ENCODE assay signal across 10 cellular contexts in genomic region chr11:2382129-2382517, GRCh38. TPM values are rescaled to one million over a fixed set of nuclear protein-coding genes. Genes with fewer than 3 reads are reported as not detected.
DNase-seq lines count a peak whose midpoint lies in the region; ATAC-seq and TF ChIP-seq lines count a peak whose summit lies in the region.
"Had no signal": no experiment of that assay in that cellular context is flagged by ENCODE, and none has a peak within 500 bp of the region (broad histone marks: within the 10 kb centered on the region; RNA-seq: fewer than 3 reads in every experiment).

No MANE protein-coding gene starts in this region.

- no peak for ATAC-seq in activated naive CD4-positive, alpha-beta T cell treated with anti-CD3 and anti-CD28 coated beads, Interleukin-2, amount 50 U/mL, for 72 hours
- ATAC-seq in activated T-helper 17 cell treated with anti-CD3 and anti-CD28 coated beads, Interleukin-2, amount 50 U/mL, for 72 hours (replicated peaks): no peak

- peaks cover 0 to 4% of the 10 kb centered on the region in 2 donors for H3K36me3 Mint-ChIP-seq in activated naive CD4-positive, alpha-beta T cell treated with anti-CD3 and anti-CD28 coated beads, Interleukin-2, amount 50 U/mL, for 72 hours
- peaks cover 13% of the 10 kb centered on the region for H3K36me3 Mint-ChIP-seq in endodermal cell (ENCODE audit: low read depth)
- peaks cover 20% of the 10 kb centered on the region for H3K36me3 Mint-ChIP-seq in activated T-helper 17 cell treated with anti-CD3 and anti-CD28 coated beads, Interleukin-2, amount 50 U/mL, for 72 hours (ENCODE audit: low read depth)

- H3K4me3 ChIP-seq in endodermal cell (ENCODE audit: low read length) (no peak overlapping the region), muscle layer of duodenum (ENCODE audit: low read depth in 1 of 2, low read length in 2 of 2) (no peak overlapping the region), transverse colon (no peak overlapping the region)

- H3K9me3 ChIP-seq in endodermal cell (ENCODE audit: control insufficient read depth, low read length): no peaks in the 10 kb centered on the region
- H3K9me3 ChIP-seq in muscle layer of duodenum (ENCODE audit: control insufficient read depth in 1 of 2, low read length in 2 of 2): no peaks in the 10 kb centered on the region
- H3K9me3 ChIP-seq in transverse colon: no peaks in the 10 kb centered on the region
- H3K9me3 ChIP-seq: neutrophil had no signal

- peak overlapping the region; percentile 29 to 62 for H3K27ac Mint-ChIP-seq in activated naive CD4-positive, alpha-beta T cell treated with anti-CD3 and anti-CD28 coated beads, Interleukin-2, amount 50 U/mL, for 72 hours
- peak overlapping the region; percentile 68 for H3K27ac Mint-ChIP-seq in endodermal cell
- no peak overlapping the region for H3K27ac Mint-ChIP-seq in activated T-helper 17 cell treated with anti-CD3 and anti-CD28 coated beads, Interleukin-2, amount 50 U/mL, for 72 hours

- H3K27me3 ChIP-seq in endodermal cell (ENCODE audit: control insufficient read depth, insufficient read depth, low read length, poor library complexity, severe bottlenecking) (no peaks in the 10 kb centered on the region), muscle layer of duodenum (ENCODE audit: low read depth, low read length) (no peaks in the 10 kb centered on the region), transverse colon (no peaks in the 10 kb centered on the region)

- peaks cover 4% of the 10 kb centered on the region for H3K36me3 ChIP-seq in endodermal cell (ENCODE audit: control insufficient read depth, insufficient read depth, low read length)
- peaks cover 0 to 5% of the 10 kb centered on the region in 2 donors for H3K36me3 ChIP-seq in muscle layer of duodenum (ENCODE audit: control insufficient read depth in 1 of 2, insufficient read depth in 2 of 2, low read length in 2 of 2)
- H3K36me3 ChIP-seq in transverse colon: no peaks in the 10 kb centered on the region
- H3K36me3 ChIP-seq: neutrophil had no signal

- no peak for TF ChIP-seq EP300 in transverse colon (IDR thresholded peaks at IDR 0.05; ENCODE audit: low read depth)

- no peak overlapping the region for H3K27ac ChIP-seq in endodermal cell (ENCODE audit: low read depth, low read length)
- H3K27ac ChIP-seq in muscle layer of duodenum (ENCODE audit: low read length): peak overlapping the region; percentile 79
- H3K27ac ChIP-seq in transverse colon: peak overlapping the region; percentile 92 to 99 (median 96)
- H3K27ac ChIP-seq: neutrophil had no signal

- H3K9me3 Mint-ChIP-seq in activated naive CD4-positive, alpha-beta T cell treated with anti-CD3 and anti-CD28 coated beads, Interleukin-2, amount 50 U/mL, for 72 hours: no peaks in the 10 kb centered on the region
- H3K9me3 Mint-ChIP-seq in endodermal cell: no peaks in the 10 kb centered on the region
- no peaks in the 10 kb centered on the region for H3K9me3 Mint-ChIP-seq in activated T-helper 17 cell treated with anti-CD3 and anti-CD28 coated beads, Interleukin-2, amount 50 U/mL, for 72 hours

- no peak overlapping the region for H3K4me3 Mint-ChIP-seq in endodermal cell
- no peak overlapping the region for H3K4me3 Mint-ChIP-seq in activated T-helper 17 cell treated with anti-CD3 and anti-CD28 coated beads, Interleukin-2, amount 50 U/mL, for 72 hours

- no peaks in the 10 kb centered on the region for H3K27me3 Mint-ChIP-seq in endodermal cell (ENCODE audit: insufficient read depth)
- no peaks in the 10 kb centered on the region for H3K27me3 Mint-ChIP-seq in activated T-helper 17 cell treated with anti-CD3 and anti-CD28 coated beads, Interleukin-2, amount 50 U/mL, for 72 hours

- no peak overlapping the region for H3K9ac ChIP-seq in endodermal cell (ENCODE audit: extremely low read depth, low read length, poor library complexity, severe bottlenecking)

- in situ Hi-C loops in transverse colon (cut with MboI; ENCODE audit: low pct_ligation_motif_present in 1 of 4, low pct_unique_long_range_greater_than_20kb in 1 of 4, low sequenced_read_pairs in 3 of 4): no loop called here

- H3K4me1 ChIP-seq in endodermal cell (ENCODE audit: control insufficient read depth, insufficient read depth, low read length) (no peaks in the 10 kb centered on the region), muscle layer of duodenum (ENCODE audit: control insufficient read depth in 1 of 2, insufficient read depth in 2 of 2, low read length in 2 of 2) (peaks cover 30 to 80% of the 10 kb centered on the region in 2 donors), transverse colon (peaks cover 65 to 89% (median 82%) of the 10 kb centered on the region in 4 donors)

- WGBS in endodermal cell (ENCODE audit: insufficient coverage in 1 of 2, insufficient read length in 1 of 2), 2 experiments: 83 to 95% methylated on average over 1 to 10 of the region's 11 CpGs
- 50 to 57% methylated on average over 1 to 10 of the region's 11 CpGs for WGBS in transverse colon (ENCODE audit: low coverage in 1 of 2), 2 donors

- H3K4me1 Mint-ChIP-seq in endodermal cell: peaks cover 13% of the 10 kb centered on the region
- H3K4me1 Mint-ChIP-seq in activated T-helper 17 cell treated with anti-CD3 and anti-CD28 coated beads, Interleukin-2, amount 50 U/mL, for 72 hours: peaks cover 8% of the 10 kb centered on the region

- no peak for TF ChIP-seq CTCF in endodermal cell (conservative IDR thresholded peaks at IDR 0.05)
- no peak for TF ChIP-seq CTCF in transverse colon (IDR thresholded peaks at IDR 0.05)

- intact Hi-C loops in transverse colon (cut with DNase I; ENCODE audit: low total_unique reads): loop anchor here (10.0 kb wide), 1 partner anchor 817 kb away; no protein-coding TSS in a partner anchor

- no peak for TF ChIP-seq POLR2A in transverse colon (IDR thresholded peaks at IDR 0.05)

- DNase-seq in activated naive CD4-positive, alpha-beta T cell treated with anti-CD3 and anti-CD28 coated beads, Interleukin-2, amount 50 U/mL, for 72 hours (ENCODE audit: low spot score in 2 of 2): no peak
- DNase-seq in activated naive CD4-positive, alpha-beta T cell treated with Interleukin-2 at 50 U/mL for 16 hours: no peak
- DNase-seq in endodermal cell: no peak
- no peak for DNase-seq in transverse colon
- no peak for DNase-seq in cortex of kidney (lab: John Stamatoyannopoulos, UW)
- no peak for DNase-seq in activated CD4-positive, CD25-positive, alpha-beta regulatory T cell (lab: John Stamatoyannopoulos, UW)
- DNase-seq: stimulated activated CD4-positive, alpha-beta T cell treated with anti-CD3 and anti-CD28 coated beads, Interleukin-4, amount 100 ng/mL, for 24 hours had no signal

RNA-seq across cellular contexts. Expression of gene CD81, which starts 5.0 kb away (rescaled TPM):
- total RNA-seq in activated naive CD4-positive, alpha-beta T cell treated with anti-CD3 and anti-CD28 coated beads, Interleukin-2, amount 50 U/mL, for 72 hours: 100 to 1,000 TPM; 107 to 142 TPM
- 100 to 1,000 TPM; 275 to 331 TPM for total RNA-seq in endodermal cell
- polyA plus RNA-seq in endodermal cell (2013, experiment 1 of 2): 204 TPM
- 188 TPM for polyA plus RNA-seq in endodermal cell (2013, experiment 2 of 2)
- total RNA-seq in transverse colon: 100 to 1,000 TPM; 156 to 406 (median 255) TPM
- total RNA-seq in activated T-helper 17 cell treated with anti-CD3 and anti-CD28 coated beads, Interleukin-2, amount 50 U/mL, for 72 hours: 100 to 1,000 TPM; 147 to 170 TPM

RNA-seq across cellular contexts. Expression of gene TSSC4, which starts 18.4 kb away (rescaled TPM):
- total RNA-seq in activated naive CD4-positive, alpha-beta T cell treated with anti-CD3 and anti-CD28 coated beads, Interleukin-2, amount 50 U/mL, for 72 hours: 10 to 100 TPM; 31.8 to 38.7 TPM
- total RNA-seq in endodermal cell (10 to 100 TPM; 47.2 to 51.1 TPM), transverse colon (10 to 100 TPM; 13.3 to 38.9 (median 36.0) TPM)
- polyA plus RNA-seq in endodermal cell (2013, experiment 1 of 2): 27.2 TPM
- 25.0 TPM for polyA plus RNA-seq in endodermal cell (2013, experiment 2 of 2)
- 10 to 100 TPM; 19.7 to 58.7 TPM for total RNA-seq in activated T-helper 17 cell treated with anti-CD3 and anti-CD28 coated beads, Interleukin-2, amount 50 U/mL, for 72 hours
